ENCODE assay signal across 8 cellular contexts in genomic region chr21:34615487-34615814, GRCh38. TPM values are rescaled to one million over a fixed set of nuclear protein-coding genes. Genes with fewer than 3 reads are reported as not detected.
DNase-seq lines count a peak whose midpoint lies in the region; ATAC-seq and TF ChIP-seq lines count a peak whose summit lies in the region.

No MANE protein-coding gene starts in this region.

- TF ChIP-seq EP300 in transverse colon (IDR thresholded peaks at IDR 0.05; ENCODE audit: low read depth): no peak

- H3K4me1 Mint-ChIP-seq in activated naive CD4-positive, alpha-beta T cell treated with anti-CD3 and anti-CD28 coated beads, Interleukin-2, amount 10 ng/mL, durations not matched to agents 7 days and 5 days: peaks cover 17% of the 10 kb centered on the region
- peaks cover 22% of the 10 kb centered on the region for H3K4me1 Mint-ChIP-seq in activated CD8-positive, alpha-beta T cell treated with anti-CD3 and anti-CD28 coated beads, Interleukin-2, amount 10 ng/mL, durations not matched to agents 7 days and 5 days (ENCODE audit: low read depth)

- POLR2A ChIA-PET in activated CD8-positive, alpha-beta T cell treated with anti-CD3 and anti-CD28 coated beads, Interleukin-2, amount 10 ng/mL, durations not matched to agents 7 days and 5 days (lab: Charles Lee): no interaction called here

- H3K4me3 Mint-ChIP-seq in activated naive CD4-positive, alpha-beta T cell treated with anti-CD3 and anti-CD28 coated beads, Interleukin-2, amount 10 ng/mL, durations not matched to agents 7 days and 5 days: peak overlapping the region; percentile 77
- H3K4me3 Mint-ChIP-seq in activated CD8-positive, alpha-beta T cell treated with anti-CD3 and anti-CD28 coated beads, Interleukin-2, amount 10 ng/mL, durations not matched to agents 7 days and 5 days: peak overlapping the region; percentile 84

- TF ChIP-seq CTCF in kidney epithelial cell (IDR thresholded peaks at IDR 0.05; ENCODE audit: insufficient read depth, low read length, poor library complexity, severe bottlenecking) (no peak), transverse colon (IDR thresholded peaks at IDR 0.05) (peak in 1 of 5 experiments; percentile 13)

- in situ Hi-C loops in transverse colon (cut with MboI; ENCODE audit: low pct_ligation_motif_present in 1 of 4, low pct_unique_long_range_greater_than_20kb in 1 of 4, low sequenced_read_pairs in 3 of 4): loop anchor here in 3 of 4 donors (25.0 kb wide), 1 partner anchor 703 kb away; the partner anchor contains the start of gene ATP5PO (in 3 of the 3)

- ATAC-seq in activated CD8-positive, alpha-beta T cell treated with anti-CD3 and anti-CD28 coated beads, Interleukin-2, amount 10 ng/mL, durations not matched to agents 7 days and 5 days: peak; percentile 9

- no peaks in the 10 kb centered on the region for H3K27me3 ChIP-seq in kidney epithelial cell (ENCODE audit: control insufficient read depth, insufficient read depth, low read length)
- no peaks in the 10 kb centered on the region for H3K27me3 ChIP-seq in transverse colon

- WGBS in transverse colon (ENCODE audit: low coverage in 1 of 2), 2 donors: 0 to 1% methylated on average over 1 to 8 of the region's 8 CpGs

- H3K36me3 Mint-ChIP-seq in activated naive CD4-positive, alpha-beta T cell treated with anti-CD3 and anti-CD28 coated beads, Interleukin-2, amount 10 ng/mL, durations not matched to agents 7 days and 5 days: no peaks in the 10 kb centered on the region
- no peaks in the 10 kb centered on the region for H3K36me3 Mint-ChIP-seq in activated CD8-positive, alpha-beta T cell treated with anti-CD3 and anti-CD28 coated beads, Interleukin-2, amount 10 ng/mL, durations not matched to agents 7 days and 5 days (ENCODE audit: low read depth)

- H3K4me1 ChIP-seq in transverse colon: peaks cover 0 to 22% (median 15%) of the 10 kb centered on the region in 4 donors

- H3K9me3 Mint-ChIP-seq in activated naive CD4-positive, alpha-beta T cell treated with anti-CD3 and anti-CD28 coated beads, Interleukin-2, amount 10 ng/mL, durations not matched to agents 7 days and 5 days: no peaks in the 10 kb centered on the region
- H3K9me3 Mint-ChIP-seq in activated CD8-positive, alpha-beta T cell treated with anti-CD3 and anti-CD28 coated beads, Interleukin-2, amount 10 ng/mL, durations not matched to agents 7 days and 5 days (ENCODE audit: insufficient read depth): no peaks in the 10 kb centered on the region

- H3K27ac Mint-ChIP-seq in activated naive CD4-positive, alpha-beta T cell treated with anti-CD3 and anti-CD28 coated beads, Interleukin-2, amount 10 ng/mL, durations not matched to agents 7 days and 5 days: peak overlapping the region; percentile 66
- peak overlapping the region; percentile 87 for H3K27ac Mint-ChIP-seq in activated CD8-positive, alpha-beta T cell treated with anti-CD3 and anti-CD28 coated beads, Interleukin-2, amount 10 ng/mL, durations not matched to agents 7 days and 5 days

- H3K27ac ChIP-seq in transverse colon: peak overlapping the region; percentile 83 to 91 (median 86)

- TF ChIP-seq POLR2A in transverse colon (IDR thresholded peaks at IDR 0.05): peak; percentile 33

- H3K4me3 ChIP-seq in kidney epithelial cell (ENCODE audit: low read depth, low read length) (peak overlapping the region; percentile 60), transverse colon (peak overlapping the region in 3 of 4 donors; percentile 61 to 93 (median 79))

- CTCF ChIA-PET in activated naive CD4-positive, alpha-beta T cell treated with anti-CD3 and anti-CD28 coated beads, Interleukin-2, amount 10 ng/mL, durations not matched to agents 7 days and 5 days (lab: Charles Lee): interaction anchor here (1.0 kb wide), 1 partner anchor 12 kb away, joined by 3 read pairs; no protein-coding TSS in a partner anchor
- CTCF ChIA-PET in activated CD8-positive, alpha-beta T cell treated with anti-CD3 and anti-CD28 coated beads, Interleukin-2, amount 10 ng/mL, durations not matched to agents 7 days and 5 days (lab: Charles Lee): interaction anchor here (0.8 to 2.1 kb wide), 6 partner anchors 12 to 691 kb away, joined by 3 to 5 read pairs (median 4); no protein-coding TSS in a partner anchor

- H3K27me3 Mint-ChIP-seq in activated naive CD4-positive, alpha-beta T cell treated with anti-CD3 and anti-CD28 coated beads, Interleukin-2, amount 10 ng/mL, durations not matched to agents 7 days and 5 days: peaks cover 37% of the 10 kb centered on the region
- peaks cover 14% of the 10 kb centered on the region for H3K27me3 Mint-ChIP-seq in activated CD8-positive, alpha-beta T cell treated with anti-CD3 and anti-CD28 coated beads, Interleukin-2, amount 10 ng/mL, durations not matched to agents 7 days and 5 days (ENCODE audit: low read depth)

- intact Hi-C loops in transverse colon (cut with DNase I; ENCODE audit: low total_unique reads): no loop called here

- no peaks in the 10 kb centered on the region for H3K36me3 ChIP-seq in kidney epithelial cell (ENCODE audit: control insufficient read depth, insufficient read depth, low read length)
- no peaks in the 10 kb centered on the region for H3K36me3 ChIP-seq in transverse colon

- H3K9me3 ChIP-seq in transverse colon: no peaks in the 10 kb centered on the region

- DNase-seq in activated naive CD4-positive, alpha-beta T cell treated with anti-CD3 and anti-CD28 coated beads, Interleukin-2, amount 10 ng/mL, durations not matched to agents 7 days and 5 days: no peak
- DNase-seq in activated naive CD4-positive, alpha-beta T cell (lab: John Stamatoyannopoulos, UW): no peak
- DNase-seq in activated CD8-positive, alpha-beta T cell treated with anti-CD3 and anti-CD28 coated beads, Interleukin-2, amount 10 ng/mL, durations not matched to agents 7 days and 5 days: no peak
- DNase-seq in kidney epithelial cell (ENCODE audit: low read depth) (no peak), transverse colon (no peak), NCI-H2081 treated with DMSO at 0.1 percent for 48 hours (lab: John Stamatoyannopoulos, UW) (no peak), NCI-H510A (lab: John Stamatoyannopoulos, UW) (no peak), NCI-H2196 (lab: John Stamatoyannopoulos, UW; ENCODE audit: unreplicated experiment) (no peak)

RNA-seq across cellular contexts. Expression of gene RCAN1, which starts 0.5 kb away (rescaled TPM):
- total RNA-seq in activated CD8-positive, alpha-beta T cell treated with anti-CD3 and anti-CD28 coated beads, Interleukin-2, amount 10 ng/mL, durations not matched to agents 7 days and 5 days: 1 to 10 TPM; 7.8 to 8.1 TPM
- 70.6 and 82.4 TPM in 2 replicates for total RNA-seq in kidney epithelial cell
- total RNA-seq in transverse colon: 10 to 100 TPM; 39.5 to 68.8 (median 57.8) TPM

RNA-seq across cellular contexts. Expression of gene CLIC6, which starts 53.3 kb away (rescaled TPM):
- total RNA-seq in activated CD8-positive, alpha-beta T cell treated with anti-CD3 and anti-CD28 coated beads, Interleukin-2, amount 10 ng/mL, durations not matched to agents 7 days and 5 days: under 1 TPM; 0.08 to 0.21 TPM
- total RNA-seq in kidney epithelial cell (6.3 and 8.0 TPM in 2 replicates), transverse colon (1 to 10 TPM in 2 of 4 donors, under 1 TPM in 1, not detected in 1; 0.37 to 4.9 (median 3.7) TPM)
